In genomic region chr19:10691883-10692282, GRCh38 we compare ENCODE assay signal across 15 cellular contexts. TPM values are rescaled to one million over a fixed set of nuclear protein-coding genes. Genes with fewer than 3 reads are reported as not detected.
DNase-seq lines count a peak whose midpoint lies in the region; ATAC-seq and TF ChIP-seq lines count a peak whose summit lies in the region.
"Had no signal": no experiment of that assay in that cellular context is flagged by ENCODE, and none has a peak within 500 bp of the region (broad histone marks: within the 10 kb centered on the region; RNA-seq: fewer than 3 reads in every experiment).

No MANE protein-coding gene starts in this region.

- H2AFZ ChIP-seq in neural cell (ENCODE audit: low read depth, low read length): no peak overlapping the region

- H3K4me1 ChIP-seq in tibial nerve: peaks cover 0 to 15% (median 8%) of the 10 kb centered on the region in 4 donors
- H3K4me1 ChIP-seq: BE2C had no signal

- peaks cover 5% of the 10 kb centered on the region for H4K20me1 ChIP-seq in neural cell (ENCODE audit: insufficient read depth)

- H3K4me1 Mint-ChIP-seq in activated T-cell treated with anti-CD3 and anti-CD28 coated beads, Interleukin-2, amount 50 U/mL, for 24 hours (ENCODE audit: low read depth): peaks cover 20% of the 10 kb centered on the region
- peaks cover 19% of the 10 kb centered on the region for H3K4me1 Mint-ChIP-seq in activated T-cell treated with anti-CD3 and anti-CD28 coated beads, Interleukin-2, amount 50 U/mL, for 4 hours (ENCODE audit: low read depth)
- peaks cover 5% of the 10 kb centered on the region for H3K4me1 Mint-ChIP-seq in activated T-helper 17 cell treated with anti-CD3 and anti-CD28 coated beads, Interleukin-2, amount 50 U/mL, for 72 hours

- no peaks in the 10 kb centered on the region for H3K79me2 ChIP-seq in neural cell (replicated peaks; ENCODE audit: insufficient read depth, low read length)

- H3K4me3 Mint-ChIP-seq in activated T-cell treated with anti-CD3 and anti-CD28 coated beads, Interleukin-2, amount 50 U/mL, for 24 hours: no peak overlapping the region
- H3K4me3 Mint-ChIP-seq in activated T-cell treated with anti-CD3 and anti-CD28 coated beads, Interleukin-2, amount 50 U/mL, for 4 hours: no peak overlapping the region
- H3K4me3 Mint-ChIP-seq in activated T-helper 17 cell treated with anti-CD3 and anti-CD28 coated beads, Interleukin-2, amount 50 U/mL, for 72 hours: no peak overlapping the region
- H3K4me3 Mint-ChIP-seq: CD4-positive, alpha-beta memory T cell had no signal

- WGBS in tibial nerve, 2 donors: 85 to 86% methylated on average over 4 to 5 of the region's 5 CpGs

- no peaks in the 10 kb centered on the region for H3K9me3 ChIP-seq in neural cell (ENCODE audit: low read length)
- H3K9me3 ChIP-seq in tibial nerve: no peaks in the 10 kb centered on the region
- H3K9me3 ChIP-seq: BE2C had no signal

- no peak for ATAC-seq in activated T-cell treated with anti-CD3 and anti-CD28 coated beads, Interleukin-2, amount 50 U/mL, for 4 hours
- no peak for ATAC-seq in activated T-helper 17 cell treated with anti-CD3 and anti-CD28 coated beads, Interleukin-2, amount 50 U/mL, for 72 hours (replicated peaks)
- ATAC-seq in HG03139 (IDR thresholded peaks at IDR 0.05; ENCODE audit: unreplicated experiment) (no peak), GM18520 (IDR thresholded peaks at IDR 0.05; ENCODE audit: unreplicated experiment) (no peak)

- DNase-seq in activated T-cell treated with anti-CD3 and anti-CD28 coated beads, Interleukin-2, amount 50 U/mL, for 24 hours: no peak
- DNase-seq in activated T-cell treated with anti-CD3 and anti-CD28 coated beads, Interleukin-2, amount 50 U/mL, for 4 hours: no peak
- no peak for DNase-seq in tibial nerve (ENCODE audit: low spot score in 2 of 2)
- DNase-seq: 8988T; BE2C; CD4-positive, alpha-beta memory T cell; Karpas-422; NCI-H187 treated with DMSO at 0.1 percent for 48 hours; NCI-H526 treated with DMSO at 0.1 percent for 48 hours; SIG-M5 had no signal

- no peaks in the 10 kb centered on the region for H3F3A ChIP-seq in neural cell (ENCODE audit: insufficient read depth, low read length, poor library complexity, severe bottlenecking)

- H3K27me3 ChIP-seq in neural cell (ENCODE audit: insufficient read depth, low read depth, low read length) (no peaks in the 10 kb centered on the region), tibial nerve (no peaks in the 10 kb centered on the region)
- H3K27me3 ChIP-seq: BE2C had no signal

- H3K9ac ChIP-seq in neural cell (ENCODE audit: low read length): no peak overlapping the region

- no peaks in the 10 kb centered on the region for H3K9me2 ChIP-seq in neural cell (ENCODE audit: insufficient read depth, low read length)

- H3K36me3 ChIP-seq in neural cell (ENCODE audit: insufficient read depth, low read length) (peaks cover 9% of the 10 kb centered on the region), tibial nerve (peaks cover 0 to 69% (median 10%) of the 10 kb centered on the region in 3 donors)

- no peak for TF ChIP-seq CTCF in neural cell (IDR thresholded peaks at IDR 0.05; ENCODE audit: poor library complexity, severe bottlenecking)
- TF ChIP-seq CTCF in tibial nerve (IDR thresholded peaks at IDR 0.05): no peak

- H3K4me2 ChIP-seq in neural cell (ENCODE audit: low read length): no peak overlapping the region

- TF ChIP-seq EP300 in neural cell (conservative IDR thresholded peaks at IDR 0.05; ENCODE audit: poor library complexity, severe bottlenecking) (no peak), tibial nerve (IDR thresholded peaks at IDR 0.05) (no peak)

- no peaks in the 10 kb centered on the region for H3K9me3 Mint-ChIP-seq in activated T-cell treated with anti-CD3 and anti-CD28 coated beads, Interleukin-2, amount 50 U/mL, for 24 hours
- no peaks in the 10 kb centered on the region for H3K9me3 Mint-ChIP-seq in activated T-cell treated with anti-CD3 and anti-CD28 coated beads, Interleukin-2, amount 50 U/mL, for 4 hours
- no peaks in the 10 kb centered on the region for H3K9me3 Mint-ChIP-seq in activated T-helper 17 cell treated with anti-CD3 and anti-CD28 coated beads, Interleukin-2, amount 50 U/mL, for 72 hours

- H3K27ac Mint-ChIP-seq in activated T-cell treated with anti-CD3 and anti-CD28 coated beads, Interleukin-2, amount 50 U/mL, for 24 hours: peak overlapping the region; percentile 65
- H3K27ac Mint-ChIP-seq in activated T-helper 17 cell treated with anti-CD3 and anti-CD28 coated beads, Interleukin-2, amount 50 U/mL, for 72 hours: peak overlapping the region; percentile 65

- TF ChIP-seq RAD21 in neural cell (conservative IDR thresholded peaks at IDR 0.05): no peak

- peak; percentile 42 for TF ChIP-seq POLR2A in GM19193 (IDR thresholded peaks at IDR 0.05; ENCODE audit: extremely low read depth, insufficient read depth, insufficient read length)
- no peak for TF ChIP-seq POLR2A in tibial nerve (IDR thresholded peaks at IDR 0.05)

- H3K27me3 Mint-ChIP-seq in activated T-cell treated with anti-CD3 and anti-CD28 coated beads, Interleukin-2, amount 50 U/mL, for 24 hours: peaks cover 3% of the 10 kb centered on the region
- peaks cover 5% of the 10 kb centered on the region for H3K27me3 Mint-ChIP-seq in activated T-cell treated with anti-CD3 and anti-CD28 coated beads, Interleukin-2, amount 50 U/mL, for 4 hours (ENCODE audit: low read depth)
- H3K27me3 Mint-ChIP-seq in activated T-helper 17 cell treated with anti-CD3 and anti-CD28 coated beads, Interleukin-2, amount 50 U/mL, for 72 hours: no peaks in the 10 kb centered on the region

- peaks cover 60% of the 10 kb centered on the region for H3K36me3 Mint-ChIP-seq in activated T-cell treated with anti-CD3 and anti-CD28 coated beads, Interleukin-2, amount 50 U/mL, for 24 hours (ENCODE audit: low read depth)
- peaks cover 33% of the 10 kb centered on the region for H3K36me3 Mint-ChIP-seq in activated T-cell treated with anti-CD3 and anti-CD28 coated beads, Interleukin-2, amount 50 U/mL, for 4 hours (ENCODE audit: insufficient read depth)
- peaks cover 50% of the 10 kb centered on the region for H3K36me3 Mint-ChIP-seq in activated T-helper 17 cell treated with anti-CD3 and anti-CD28 coated beads, Interleukin-2, amount 50 U/mL, for 72 hours (ENCODE audit: low read depth)

- H3K4me3 ChIP-seq in neural cell (ENCODE audit: low read length): no peak overlapping the region
- H3K4me3 ChIP-seq in tibial nerve: no peak overlapping the region

- H3K27ac ChIP-seq in neural cell (ENCODE audit: low read length) (no peak overlapping the region), tibial nerve (no peak overlapping the region)

TF ChIP-seq in neural cell, 6 proteins besides CTCF, POLR2A, EP300 and RAD21:
- peak; percentile 7 for TF ChIP-seq POLR2AphosphoS5 (IDR thresholded peaks at IDR 0.05)
- TF ChIP-seq EZH2 (IDR thresholded peaks at IDR 0.05; ENCODE audit: borderline replicate concordance, insufficient read depth, low read length, poor library complexity, severe bottlenecking): no peak

RNA-seq across cellular contexts. Expression of gene QTRT1, which starts 9.4 kb away (rescaled TPM):
- 100 to 1,000 TPM; 117 to 122 (median 120) TPM for total RNA-seq in activated T-cell treated with anti-CD3 and anti-CD28 coated beads, Interleukin-2, amount 50 U/mL, for 4 hours
- total RNA-seq in activated T-helper 17 cell treated with anti-CD3 and anti-CD28 coated beads, Interleukin-2, amount 50 U/mL, for 72 hours: 10 to 100 TPM; 36.9 to 61.3 TPM
- polyA plus RNA-seq in neural cell: 208 and 249 TPM in 2 replicates
- polyA minus RNA-seq in neural cell: 28.0 and 28.5 TPM in 2 replicates
- 100 to 1,000 TPM in 1 of 4 donors, 10 to 100 TPM in 3; 43.7 to 134 (median 65.3) TPM for total RNA-seq in tibial nerve

RNA-seq across cellular contexts. Expression of gene DNM2, which starts 26.0 kb away (rescaled TPM):
- total RNA-seq in activated T-cell treated with anti-CD3 and anti-CD28 coated beads, Interleukin-2, amount 50 U/mL, for 4 hours: 100 to 1,000 TPM; 152 to 161 (median 158) TPM
- 100 to 1,000 TPM; 185 to 209 TPM for total RNA-seq in activated T-helper 17 cell treated with anti-CD3 and anti-CD28 coated beads, Interleukin-2, amount 50 U/mL, for 72 hours
- polyA plus RNA-seq in neural cell: 31.4 and 34.8 TPM in 2 replicates
- polyA minus RNA-seq in neural cell: 71.5 and 91.1 TPM in 2 replicates
- 100 to 1,000 TPM in 3 of 4 donors, 10 to 100 TPM in 1; 99.4 to 220 (median 140) TPM for total RNA-seq in tibial nerve

RNA-seq across cellular contexts. Expression of gene ILF3, which starts 37.7 kb away (rescaled TPM):
- total RNA-seq in activated T-cell treated with anti-CD3 and anti-CD28 coated beads, Interleukin-2, amount 50 U/mL, for 4 hours: 100 to 1,000 TPM; 651 to 686 (median 684) TPM
- 100 to 1,000 TPM; 286 to 439 TPM for total RNA-seq in activated T-helper 17 cell treated with anti-CD3 and anti-CD28 coated beads, Interleukin-2, amount 50 U/mL, for 72 hours
- 464 and 522 TPM in 2 replicates for polyA plus RNA-seq in neural cell
- polyA minus RNA-seq in neural cell: 314 and 333 TPM in 2 replicates
- 100 to 1,000 TPM; 109 to 166 (median 127) TPM for total RNA-seq in tibial nerve
